Comparison of ENCODE assay signal across 14 cellular contexts in genomic region chr4:137623013-137623412, GRCh38.
DNase-seq lines count a peak whose midpoint lies in the region.
"Had no signal": no experiment of that assay in that cellular context is flagged by ENCODE, and none has a peak within 500 bp of the region (broad histone marks: within the 10 kb centered on the region; RNA-seq: fewer than 3 reads in every experiment).

No MANE protein-coding gene starts in this region.

- H3K9me3 ChIP-seq in HAP-1: no peaks in the 10 kb centered on the region
- H3K9me3 ChIP-seq: body of pancreas, gastroesophageal sphincter had no signal

- no peaks in the 10 kb centered on the region for H3K27me3 ChIP-seq in HAP-1 (ENCODE audit: low read depth)
- H3K27me3 ChIP-seq: body of pancreas, gastroesophageal sphincter had no signal

- H3K4me1 ChIP-seq in HAP-1: peaks cover 45% of the 10 kb centered on the region
- H3K4me1 ChIP-seq: body of pancreas had no signal

- peak; percentile 79 for DNase-seq in DMS153 treated with DMSO at 0.1 percent for 48 hours (lab: John Stamatoyannopoulos, UW; ENCODE audit: unreplicated experiment)
- peak; percentile 26 to 89 for DNase-seq in HAP-1 (ENCODE audit: low spot score in 2 of 2)
- DNase-seq in NCI-H748 treated with DMSO at 0.1 percent for 48 hours (lab: John Stamatoyannopoulos, UW): peak; percentile 75
- DNase-seq in iPS-NIHi11 (ENCODE audit: low spot score): peak; percentile 16
- DNase-seq in 8988T: no peak
- no peak for DNase-seq in activated naive CD4-positive, alpha-beta T cell treated with anti-CD3 and anti-CD28 coated beads, Interleukin-2, amount 50 U/mL, for 16 hours
- DNase-seq in cortex of kidney (lab: John Stamatoyannopoulos, UW): no peak
- no peak for DNase-seq in HCEC 1CT
- DNase-seq: activated CD4-positive, alpha-beta memory T cell treated with anti-CD3 and anti-CD28 coated beads, Interleukin-2, amount 10 ng/mL, durations not matched to agents 7 days and 5 days; activated gamma-delta T cell; body of pancreas; effector memory CD8-positive, alpha-beta T cell; Right ventricle myocardium superior had no signal

- in situ Hi-C loops in HAP-1 (cut with MboI; ENCODE audit: low sequenced_read_pairs): no loop called here

- no peak overlapping the region for H3K4me3 ChIP-seq in HAP-1
- H3K4me3 ChIP-seq: body of pancreas, gastroesophageal sphincter had no signal

- H3K36me3 ChIP-seq in HAP-1 (replicated peaks): no peaks in the 10 kb centered on the region
- H3K36me3 ChIP-seq: gastroesophageal sphincter had no signal

Comparison
In these comparisons a context has a peak if more than half of its experiments do, and no peak if none do; other contexts are left out.
1. DNase-seq: peak in DMS153 treated with DMSO at 0.1 percent for 48 hours (single experiment), HAP-1 (2 of 2), NCI-H748 treated with DMSO at 0.1 percent for 48 hours (single experiment) and iPS-NIHi11 (single experiment); none in 8988T (single experiment), activated naive CD4-positive, alpha-beta T cell treated with anti-CD3 and anti-CD28 coated beads, Interleukin-2, amount 50 U/mL, for 16 hours (single experiment), cortex of kidney (single experiment) and HCEC 1CT (single experiment).